ENCODE assay signal across 8 cellular contexts in genomic region chr20:41232971-41233926, GRCh38.
DNase-seq lines count a peak whose midpoint lies in the region; ATAC-seq and TF ChIP-seq lines count a peak whose summit lies in the region.

No MANE protein-coding gene starts in this region.

- H3K9ac ChIP-seq in skeletal muscle tissue (ENCODE audit: low read depth in 1 of 3, low read length in 3 of 3), result peak overlapping the region in 2 of 3 donors; percentile 16 to 46

- no peak for TF ChIP-seq CTCF in VCaP (conservative IDR thresholded peaks at IDR 0.05)

- H3K36me3 ChIP-seq in skeletal muscle tissue (ENCODE audit: control insufficient read depth in 3 of 3, insufficient read depth in 3 of 3, low read length in 3 of 3), result no peaks in the 10 kb centered on the region
- no peaks in the 10 kb centered on the region for H3K36me3 ChIP-seq in effector memory CD4-positive, alpha-beta T cell (ENCODE audit: control insufficient read depth, insufficient read depth, low read length)

- intact Hi-C loops in Right ventricle myocardium superior (cut with DNase I), result loop anchor here (2.0 to 5.0 kb wide), 2 partner anchors 60 to 104 kb away; no protein-coding TSS in a partner anchor

- H3K9me3 ChIP-seq in skeletal muscle tissue (ENCODE audit: control insufficient read depth in 3 of 3, low read length in 3 of 3), result no peaks in the 10 kb centered on the region
- no peaks in the 10 kb centered on the region for H3K9me3 ChIP-seq in effector memory CD4-positive, alpha-beta T cell (ENCODE audit: control insufficient read depth, low read length)

- peaks cover 37 to 45% (median 42%) of the 10 kb centered on the region in 3 donors for H3K4me1 ChIP-seq in skeletal muscle tissue (ENCODE audit: control insufficient read depth in 3 of 3, insufficient read depth in 3 of 3, low read length in 3 of 3)
- H3K4me1 ChIP-seq in effector memory CD4-positive, alpha-beta T cell (ENCODE audit: control insufficient read depth, insufficient read depth, low read length, poor library complexity, severe bottlenecking), result peaks cover 5% of the 10 kb centered on the region

- DNase-seq in GM03348 (ENCODE audit: low spot score) (peak; percentile 79), Right ventricle myocardium superior (no peak), HK-2 (ENCODE audit: unreplicated experiment) (no peak)
- no peak for DNase-seq in activated CD4-positive, CD25-positive, alpha-beta regulatory T cell treated with anti-CD3 and anti-CD28 coated beads, Interleukin-2, amount 50 U/mL, for 72 hours
- no peak for DNase-seq in effector memory CD4-positive, alpha-beta T cell

- H3K4me3 ChIP-seq in skeletal muscle tissue (ENCODE audit: low read length in 3 of 3), result peak overlapping the region in 1 of 3 donors; percentile 16
- H3K4me3 ChIP-seq in effector memory CD4-positive, alpha-beta T cell (ENCODE audit: insufficient read depth, low read depth, low read length, poor library complexity, severe bottlenecking), result no peak overlapping the region

- H3K27me3 ChIP-seq in skeletal muscle tissue (ENCODE audit: control insufficient read depth in 3 of 3, insufficient read depth in 3 of 3, low read length in 3 of 3), result no peaks in the 10 kb centered on the region
- H3K27me3 ChIP-seq in effector memory CD4-positive, alpha-beta T cell (replicated peaks; ENCODE audit: control insufficient read depth, insufficient read depth, low read length, poor library complexity, severe bottlenecking), result no peaks in the 10 kb centered on the region

- H3K27ac ChIP-seq in VCaP (peak overlapping the region; percentile 51; the same call in 1 of the 2 replicates), skeletal muscle tissue (ENCODE audit: low read depth, low read length) (peak overlapping the region; percentile 81)
- no peak overlapping the region for H3K27ac ChIP-seq in effector memory CD4-positive, alpha-beta T cell (ENCODE audit: insufficient read depth, low read length, poor library complexity, severe bottlenecking)

- ATAC-seq in Right ventricle myocardium superior (ENCODE audit: poor library complexity), result peak; percentile 36
- ATAC-seq in HG03108 (IDR thresholded peaks at IDR 0.05; ENCODE audit: unreplicated experiment), result no peak
